ENCODE assay signal across 32 cellular contexts in the genomic region with DNA sequence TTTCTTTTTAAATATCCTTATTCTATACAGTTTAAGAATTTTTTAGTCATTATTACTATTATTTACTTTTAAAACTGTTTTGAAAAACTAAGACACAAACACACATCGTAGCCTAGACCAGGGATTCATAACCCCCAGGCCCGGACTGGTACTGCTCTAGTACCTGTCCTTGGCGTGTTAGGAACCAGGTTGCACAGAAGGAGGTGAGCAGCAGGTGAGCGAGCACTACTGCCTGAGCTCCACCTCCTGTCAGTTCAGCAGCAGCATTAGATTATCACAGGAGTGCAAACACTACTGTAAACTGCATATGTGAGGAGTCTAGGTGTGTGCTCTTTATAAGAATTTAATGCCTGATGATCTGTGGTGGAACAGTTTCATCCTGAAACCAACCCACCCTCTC.
"Had no signal": no experiment of that assay in that cellular context is flagged by ENCODE, and none has a peak within 500 bp of the region (broad histone marks: within the 10 kb centered on the region; RNA-seq: fewer than 3 reads in every experiment).

No MANE protein-coding gene starts in this region.

- H3K9me3 ChIP-seq: adrenal gland, body of pancreas, breast epithelium, Peyer's patch had no signal

- H3K4me1 ChIP-seq: body of pancreas, breast epithelium, Peyer's patch had no signal

- H3K36me3 ChIP-seq: adrenal gland, breast epithelium, Peyer's patch had no signal

- H3K4me3 ChIP-seq: adrenal gland, body of pancreas, breast epithelium, Peyer's patch had no signal

- DNase-seq: activated B cell treated with CpG ODN at 0.5 μM for 24 hours; activated CD4-positive, alpha-beta memory T cell treated with anti-CD3 and anti-CD28 coated beads for 36 hours; activated CD4-positive, alpha-beta T cell treated with anti-CD3 and anti-CD28 coated beads for 4 hours; activated CD4-positive, alpha-beta T cell treated with anti-CD3 and anti-CD28 coated beads, Interleukin-2, amount 50 U/mL, for 1 hour; activated CD4-positive, CD25-positive, alpha-beta regulatory T cell treated with anti-CD3 and anti-CD28 coated beads, Interleukin-2, amount 50 U/mL, for 72 hours; activated CD8-positive, alpha-beta memory T cell treated with anti-CD3 and anti-CD28 coated beads, Interleukin-2, amount 50 U/mL, for 4 hours; activated gamma-delta T cell treated with Interleukin-2 at 50 U/mL for 16 hours; activated naive CD4-positive, alpha-beta T cell treated with anti-CD3 and anti-CD28 coated beads for 36 hours; activated T-cell treated with anti-CD3 and anti-CD28 coated beads for 4 hours; activated T-cell treated with anti-CD3 and anti-CD28 coated beads, Interleukin-2, amount 50 U/mL, for 4 hours; adrenal gland; body of pancreas; Kasumi-1; KG1; MM.1S; MV-4-11; NCI-H1092; NCI-H1436 treated with DMSO at 0.1 percent for 48 hours; NCI-H187 treated with DMSO at 0.1 percent for 48 hours; NCI-H446; NCI-H510A treated with DMSO at 0.1 percent for 48 hours; NCI-H526 treated with DMSO at 0.1 percent for 48 hours; NK-92 treated with Interleukin-12 subunit alpha and Interleukin-12 subunit beta, amount 100 ng/mL, for 24 hours; PC-3; Peyer's patch; RPMI8226; SW 1271; T-helper 1 cell; T-helper 2 cell; T-helper 9 cell had no signal

- H3K27ac ChIP-seq: adrenal gland, body of pancreas, breast epithelium, Peyer's patch, VCaP had no signal

- H3K27me3 ChIP-seq: adrenal gland, body of pancreas, breast epithelium, Peyer's patch had no signal
